8 cellular contexts compared by ENCODE assay signal in the genomic region with DNA sequence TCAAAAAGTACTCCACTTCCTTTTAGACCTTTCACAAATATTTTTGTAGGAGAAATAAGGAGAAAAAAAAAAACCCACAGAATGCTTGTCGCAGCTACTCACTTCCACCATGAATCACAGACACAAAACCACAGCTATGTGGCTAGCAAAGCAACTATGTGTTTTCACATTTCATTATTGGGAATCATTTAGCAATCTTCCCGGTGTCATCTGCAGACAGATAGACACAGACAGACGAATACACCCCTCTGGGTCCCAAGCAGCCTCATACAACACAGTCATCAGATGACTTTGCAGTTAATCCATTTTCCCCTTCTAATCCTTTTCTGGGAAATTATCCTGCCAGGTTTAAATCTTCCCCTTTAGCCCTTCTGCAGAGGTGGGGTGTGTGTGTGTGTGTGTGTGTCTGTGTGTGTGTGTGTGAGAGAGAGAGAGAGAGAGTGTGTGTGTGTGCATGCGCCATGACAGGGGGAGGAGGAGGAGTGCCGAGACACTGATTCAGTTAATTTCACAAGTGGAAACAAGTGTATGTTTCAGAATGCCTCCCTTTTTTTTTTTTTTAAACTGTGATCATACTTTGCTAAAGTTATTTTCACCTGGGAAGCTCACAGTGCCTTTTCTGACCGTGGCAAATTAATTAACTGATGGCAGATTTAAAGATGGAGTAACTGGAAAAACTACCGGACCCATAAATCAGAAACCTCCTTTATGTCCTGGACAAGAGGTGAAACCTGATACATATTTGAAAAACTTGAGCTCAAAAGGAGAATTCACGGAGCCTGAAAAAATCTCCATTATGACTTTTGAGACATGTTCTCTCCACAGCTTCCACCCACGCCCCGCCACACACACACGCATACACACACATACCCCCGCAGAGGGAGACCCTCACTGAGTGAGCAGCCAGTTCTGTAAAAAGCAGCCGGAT. TPM values are rescaled to one million over a fixed set of nuclear protein-coding genes. Genes with fewer than 3 reads are reported as not detected.
DNase-seq lines count a peak whose midpoint lies in the region; ATAC-seq and TF ChIP-seq lines count a peak whose summit lies in the region.

No MANE protein-coding gene starts in this region.

- no peaks in the 10 kb centered on the region for H3K27me3 ChIP-seq in CD4-positive, alpha-beta T cell (ENCODE audit: control insufficient read depth, insufficient read depth, low read length)

- H3K4me3 Mint-ChIP-seq in effector memory CD8-positive, alpha-beta T cell = peak overlapping the region; percentile 37 to 49
- no peak overlapping the region for H3K4me3 Mint-ChIP-seq in CD4-positive, alpha-beta T cell

- H3K36me3 Mint-ChIP-seq in effector memory CD8-positive, alpha-beta T cell (ENCODE audit: insufficient read depth) = peaks cover 5% of the 10 kb centered on the region
- no peaks in the 10 kb centered on the region for H3K36me3 Mint-ChIP-seq in CD4-positive, alpha-beta T cell (ENCODE audit: low read depth)

- no peaks in the 10 kb centered on the region for H3K9me3 ChIP-seq in CD4-positive, alpha-beta T cell (ENCODE audit: control insufficient read depth, low read length)

- peak; percentile 37 for DNase-seq in activated CD4-positive, alpha-beta T cell treated with anti-CD3 and anti-CD28 coated beads for 48 hours
- DNase-seq in activated CD4-positive, alpha-beta T cell treated with anti-CD3 and anti-CD28 coated beads for 1 hour = no peak
- DNase-seq in RKO (ENCODE audit: low spot score) = peak; percentile 96
- no peak for DNase-seq in effector memory CD8-positive, alpha-beta T cell
- DNase-seq in non-pigmented ciliary epithelial cell (ENCODE audit: low read depth) = peak; percentile 99
- no peak for DNase-seq in CD4-positive, alpha-beta T cell

- CTCF ChIA-PET in CD4-positive, alpha-beta T cell (lab: Charles Lee) = interaction anchor here (1.2 to 1.6 kb wide), 1 partner anchor 37 kb away, joined by 4 to 7 read pairs; no protein-coding TSS in a partner anchor

- peaks cover 49 to 61% of the 10 kb centered on the region in 2 donors for H3K27me3 Mint-ChIP-seq in effector memory CD8-positive, alpha-beta T cell
- H3K27me3 Mint-ChIP-seq in CD4-positive, alpha-beta T cell = peaks cover 5% of the 10 kb centered on the region

- TF ChIP-seq CTCF in CD4-positive, alpha-beta T cell (IDR thresholded peaks at IDR 0.05) = no peak

- no peak overlapping the region for H3K27ac ChIP-seq in CD4-positive, alpha-beta T cell (ENCODE audit: low read depth, low read length)

- intact Hi-C loops in CD4-positive, alpha-beta T cell (cut with DNase I, micrococcal nuclease) = no loop called here

- POLR2A ChIA-PET in CD4-positive, alpha-beta T cell (lab: Charles Lee) = interaction anchor here (0.6 kb wide), 1 partner anchor 1430 kb away, joined by 3 read pairs; no protein-coding TSS in a partner anchor

- H3K9me3 Mint-ChIP-seq in effector memory CD8-positive, alpha-beta T cell = no peaks in the 10 kb centered on the region
- H3K9me3 Mint-ChIP-seq in CD4-positive, alpha-beta T cell = no peaks in the 10 kb centered on the region

- H3K27ac Mint-ChIP-seq in effector memory CD8-positive, alpha-beta T cell = no peak overlapping the region
- no peak overlapping the region for H3K27ac Mint-ChIP-seq in CD4-positive, alpha-beta T cell

- H3K4me1 Mint-ChIP-seq in effector memory CD8-positive, alpha-beta T cell (ENCODE audit: low read depth in 2 of 2) = peaks cover 29 to 46% of the 10 kb centered on the region in 2 donors
- H3K4me1 Mint-ChIP-seq in CD4-positive, alpha-beta T cell (ENCODE audit: low read depth) = peaks cover 33% of the 10 kb centered on the region

- no peak for ATAC-seq in effector memory CD8-positive, alpha-beta T cell (replicated peaks)
- ATAC-seq in GM18511 (IDR thresholded peaks at IDR 0.05; ENCODE audit: unreplicated experiment) = no peak
- no peak for ATAC-seq in CD4-positive, alpha-beta T cell (ENCODE audit: poor library complexity)
- ATAC-seq in HG03378 (IDR thresholded peaks at IDR 0.05; ENCODE audit: unreplicated experiment) = no peak

RNA-seq across cellular contexts. Expression of a gene that starts 39.9 kb away (rescaled TPM):
- total RNA-seq in CD4-positive, alpha-beta T cell = under 1 TPM; 0.45 to 0.47 TPM

Comparison
In these comparisons a context has a peak if more than half of its experiments do, and no peak if none do; other contexts are left out.
1. DNase-seq: peak in activated CD4-positive, alpha-beta T cell treated with anti-CD3 and anti-CD28 coated beads for 48 hours (single experiment), RKO (single experiment) and non-pigmented ciliary epithelial cell (single experiment); none in activated CD4-positive, alpha-beta T cell treated with anti-CD3 and anti-CD28 coated beads for 1 hour (single experiment), effector memory CD8-positive, alpha-beta T cell (0 of 3) and CD4-positive, alpha-beta T cell (0 of 10).